ENCODE assay signal across 8 cellular contexts in the genomic region with DNA sequence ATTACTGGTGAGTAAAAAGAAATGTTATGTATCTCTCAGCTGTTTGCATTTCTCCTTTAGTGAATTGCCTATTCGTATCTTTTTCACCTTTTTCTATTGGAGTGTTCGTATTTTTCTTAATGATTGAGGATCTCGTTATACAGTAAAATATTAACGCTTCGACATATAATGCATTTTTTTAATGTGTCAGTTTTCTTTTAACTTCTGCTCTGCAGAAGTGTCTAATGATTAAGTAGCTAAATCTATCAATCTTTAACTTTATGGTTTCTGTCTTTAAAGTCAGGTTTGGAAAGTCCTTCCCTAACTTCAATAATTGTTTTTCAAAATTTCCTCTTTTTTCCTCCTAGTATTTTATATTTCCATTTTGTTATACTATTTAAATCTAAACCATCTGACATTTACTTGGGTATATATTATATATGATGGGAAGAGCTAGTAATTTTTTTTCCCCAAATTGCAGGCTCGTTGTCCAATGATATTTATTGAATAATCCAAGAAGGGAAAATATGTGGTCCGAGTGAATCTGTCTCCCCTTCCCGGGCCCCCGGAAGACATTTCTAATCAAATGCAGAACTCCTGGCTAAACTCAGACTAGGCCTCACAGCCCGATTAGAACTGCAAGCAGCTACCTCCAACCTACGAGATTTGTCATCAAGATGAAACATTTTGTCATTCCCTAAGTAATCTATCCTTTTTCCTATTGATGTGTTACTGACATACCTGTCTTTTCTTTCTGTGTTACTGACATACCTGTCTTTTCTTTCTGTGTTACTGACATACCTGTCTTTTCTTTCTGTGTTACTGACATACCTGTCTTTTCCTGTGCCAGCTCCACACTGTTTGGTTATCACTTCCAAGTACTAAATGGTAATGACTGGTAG. TPM values are rescaled to one million over a fixed set of nuclear protein-coding genes. Genes with fewer than 3 reads are reported as not detected.
DNase-seq lines count a peak whose midpoint lies in the region; ATAC-seq and TF ChIP-seq lines count a peak whose summit lies in the region.

No MANE protein-coding gene starts in this region.

- H3K9me3 Mint-ChIP-seq in memory B cell: no peaks in the 10 kb centered on the region

- peak overlapping the region; percentile 78 to 88 for H3K27ac ChIP-seq in uterus

- no peaks in the 10 kb centered on the region for H3K36me3 ChIP-seq in uterus

- H3K36me3 Mint-ChIP-seq in memory B cell: no peaks in the 10 kb centered on the region

- peaks cover 12 to 21% of the 10 kb centered on the region in 2 donors for H3K4me1 ChIP-seq in uterus

- no peaks in the 10 kb centered on the region for H3K27me3 ChIP-seq in uterus

- H3K4me3 Mint-ChIP-seq in memory B cell: peak overlapping the region; percentile 81

- no peaks in the 10 kb centered on the region for H3K27me3 Mint-ChIP-seq in memory B cell

- H3K4me1 Mint-ChIP-seq in memory B cell: peaks cover 33% of the 10 kb centered on the region

- CTCF ChIA-PET in GM10248 (lab: Yijun Ruan, JAX): interaction anchor here (0.8 to 2.0 kb wide), 13 partner anchors 11 to 38 kb away, joined by 3 to 8 read pairs (median 4); no protein-coding TSS in a partner anchor

- H3K4me3 ChIP-seq in uterus: no peak overlapping the region

- ATAC-seq in memory B cell (ENCODE audit: low read depth) (peak; percentile 24), GM19395 (IDR thresholded peaks at IDR 0.05; ENCODE audit: unreplicated experiment) (no peak), GM19467 (IDR thresholded peaks at IDR 0.05; ENCODE audit: unreplicated experiment) (no peak), HG03457 (IDR thresholded peaks at IDR 0.05; ENCODE audit: unreplicated experiment) (no peak)

- H3K27ac Mint-ChIP-seq in memory B cell: peak overlapping the region; percentile 88

- intact Hi-C loops in uterus (cut with DNase I; ENCODE audit: low total_unique reads): no loop called here

- no peak for TF ChIP-seq POLR2A in uterus (IDR thresholded peaks at IDR 0.05)

- DNase-seq in GM10248 (ENCODE audit: extremely low spot score): peak; percentile 52
- DNase-seq in NCI-H526 treated with DMSO at 0.1 percent for 48 hours (lab: John Stamatoyannopoulos, UW): peak; percentile 31
- peak; percentile 32 for DNase-seq in amniotic stem cell (lab: John Stamatoyannopoulos, UW)
- DNase-seq in memory B cell (ENCODE audit: low spot score in 2 of 2): peak in 1 of 2 donors; percentile 25
- peak; percentile 66 to 68 for DNase-seq in uterus

- TF ChIP-seq CTCF in GM10248 (IDR thresholded peaks at IDR 0.05; ENCODE audit: control extremely low read depth, extremely low read depth, low read depth, missing control alignments): no peak
- no peak for TF ChIP-seq CTCF in uterus (IDR thresholded peaks at IDR 0.05)

- POLR2A ChIA-PET in GM10248 (lab: Yijun Ruan, JAX): interaction anchor here (1.1 kb wide), 1 partner anchor 190 kb away, joined by 3 read pairs; no protein-coding TSS in a partner anchor

- H3K9me3 ChIP-seq in uterus: no peaks in the 10 kb centered on the region

RNA-seq across cellular contexts. Expression of a gene that starts 17.2 kb away (rescaled TPM):
- total RNA-seq in uterus: 100 to 1,000 TPM in 2 of 4 donors, 10 to 100 TPM in 2; 55.5 to 294 (median 101) TPM
